8 cellular contexts compared by ENCODE assay signal in the genomic region with DNA sequence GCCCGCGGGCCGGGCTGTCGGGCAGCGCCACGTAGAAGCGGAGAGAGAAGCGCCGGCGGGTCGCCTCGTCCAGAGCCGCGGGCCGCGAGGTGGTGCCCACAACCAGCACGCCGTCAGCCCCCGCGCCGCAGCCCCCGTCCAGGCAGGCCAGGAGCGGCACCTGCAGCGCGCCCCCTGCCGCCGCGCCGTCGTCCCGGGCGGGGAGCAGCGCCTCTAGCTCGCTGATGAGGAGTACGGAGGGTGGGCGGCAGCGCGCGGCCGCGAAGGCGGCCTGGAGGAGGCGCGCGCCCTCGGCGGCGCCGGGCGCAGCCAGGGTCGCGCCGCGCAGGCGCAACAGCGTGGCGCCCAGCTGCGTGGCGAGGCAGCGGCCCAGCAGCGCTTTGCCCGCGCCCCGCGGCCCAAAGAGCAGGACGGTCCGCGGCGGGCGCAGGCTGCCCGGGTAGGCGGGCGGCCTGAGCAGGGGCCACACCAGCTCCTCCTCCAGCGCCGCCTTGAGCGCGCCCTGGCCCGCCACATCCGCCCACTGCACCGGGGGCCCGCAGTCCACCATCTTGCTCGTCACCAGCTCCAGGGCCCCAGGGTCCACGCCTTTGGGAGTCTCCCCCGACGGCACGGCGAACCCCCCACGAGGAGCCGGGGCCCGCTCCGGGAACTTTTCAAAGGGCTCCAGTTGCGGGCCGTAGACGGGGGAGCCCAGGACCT. TPM values are rescaled to one million over a fixed set of nuclear protein-coding genes. Genes with fewer than 3 reads are reported as not detected.
DNase-seq lines count a peak whose midpoint lies in the region; ATAC-seq and TF ChIP-seq lines count a peak whose summit lies in the region.

No MANE protein-coding gene starts in this region.

- WGBS in esophagus muscularis mucosa: 9% methylated on average over 35 of the region's 94 CpGs

- no peaks in the 10 kb centered on the region for H3K9me3 ChIP-seq in esophagus muscularis mucosa

- no peak for TF ChIP-seq POLR2A in esophagus muscularis mucosa (IDR thresholded peaks at IDR 0.05; ENCODE audit: low read depth)

- no peak for TF ChIP-seq EP300 in esophagus muscularis mucosa (IDR thresholded peaks at IDR 0.05)

- no peaks in the 10 kb centered on the region for H3K36me3 ChIP-seq in esophagus muscularis mucosa

- ATAC-seq in HG03460 (IDR thresholded peaks at IDR 0.05; ENCODE audit: unreplicated experiment): no peak

- peak overlapping the region; percentile 48 to 62 (median 52) for H3K4me3 ChIP-seq in esophagus muscularis mucosa

- peaks cover 0 to 74% (median 10%) of the 10 kb centered on the region in 4 donors for H3K27me3 ChIP-seq in esophagus muscularis mucosa

- intact Hi-C loops in esophagus muscularis mucosa (cut with DNase I): loop anchor here (10.0 kb wide), 1 partner anchor 396 kb away; the partner anchor contains the start of gene SLC4A8

- peaks cover 6 to 25% (median 20%) of the 10 kb centered on the region in 4 donors for H3K4me1 ChIP-seq in esophagus muscularis mucosa

- peak in 2 of 3 experiments; percentile 12 to 13 for TF ChIP-seq CTCF in esophagus muscularis mucosa (IDR thresholded peaks at IDR 0.05)

- DNase-seq in SIG-M5 treated with dmso at 0.1 percent for 504 hours (lab: John Stamatoyannopoulos, UW; ENCODE audit: unreplicated experiment) (peak; percentile 56), SIG-M5 (lab: John Stamatoyannopoulos, UW) (no peak), NCI-H526 treated with DMSO at 0.1 percent for 48 hours (lab: John Stamatoyannopoulos, UW) (peak; percentile 82), esophagus muscularis mucosa (ENCODE audit: extremely low spot score) (no peak), occipital lobe (lab: John Stamatoyannopoulos, UW) (peak; percentile 62)
- peak; percentile 58 for DNase-seq in activated CD8-positive, alpha-beta memory T cell treated with anti-CD3 and anti-CD28 coated beads, Interleukin-2, amount 50 U/mL, for 1 hour (ENCODE audit: extremely low read depth)

- H3K27ac ChIP-seq in esophagus muscularis mucosa (replicated peaks in 1 of 4): peak overlapping the region; percentile 17 to 55 (median 46)
- H3K27ac ChIP-seq in temporal lobe (ENCODE audit: low read depth, low read length): peak overlapping the region; percentile 50

RNA-seq across cellular contexts. Expression of gene FIGNL2, which starts 27.6 kb away (rescaled TPM):
- total RNA-seq in esophagus muscularis mucosa (under 1 TPM; 0.23 to 0.42 (median 0.36) TPM), occipital lobe (0.47 TPM), temporal lobe (0.25 TPM)

Comparison
In these comparisons a context has a peak if more than half of its experiments do, and no peak if none do; other contexts are left out.
1. DNase-seq: peak in SIG-M5 treated with dmso at 0.1 percent for 504 hours (single experiment), NCI-H526 treated with DMSO at 0.1 percent for 48 hours (single experiment), activated CD8-positive, alpha-beta memory T cell treated with anti-CD3 and anti-CD28 coated beads, Interleukin-2, amount 50 U/mL, for 1 hour (single experiment) and occipital lobe (single experiment); none in SIG-M5 (single experiment) and esophagus muscularis mucosa (single experiment).